Comparison of ENCODE assay signal across 1 cellular context in the genomic region with DNA sequence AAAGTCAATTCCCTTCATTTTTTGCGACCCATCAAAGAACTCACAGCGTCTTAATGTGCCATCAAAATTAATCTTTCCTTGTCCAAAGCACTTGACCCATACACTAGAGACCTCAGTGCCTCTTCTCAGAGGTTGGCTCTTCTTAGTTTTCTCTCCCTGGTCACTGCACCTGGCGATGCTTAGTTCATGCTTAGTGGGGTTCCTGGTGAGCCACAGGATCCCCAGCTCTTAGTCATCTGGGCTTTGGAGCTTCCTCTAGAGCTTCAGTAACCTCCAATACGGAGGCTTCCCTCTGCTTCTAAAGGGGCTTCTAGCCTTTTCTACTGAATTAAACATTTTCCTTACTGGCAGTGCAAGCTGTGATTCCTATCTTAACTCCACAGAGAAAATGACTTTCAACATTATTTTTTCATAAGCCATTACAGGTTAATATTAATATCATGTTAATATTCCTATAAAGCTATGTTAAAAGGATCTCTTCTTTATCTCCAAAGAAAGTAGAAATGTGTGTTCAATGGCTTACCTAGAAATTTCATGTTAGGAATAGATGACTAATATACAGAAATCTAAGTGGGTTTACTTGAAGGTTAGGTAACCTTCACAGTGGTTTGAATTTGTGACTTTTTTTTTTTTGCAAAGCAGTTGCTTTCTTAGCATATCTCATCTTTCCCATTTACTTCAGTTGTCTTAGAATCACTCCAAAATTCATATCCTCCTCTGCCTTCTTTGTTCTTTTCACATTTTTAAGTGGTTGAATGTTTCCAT.
TF ChIP-seq lines count a peak whose summit lies in the region.

No MANE protein-coding gene starts in this region.

TF ChIP-seq in WTC11, 78 proteins besides CTCF, POLR2A, EP300 and RAD21:
- TF ChIP-seq ZNF425 (CRISPR knock-in tag; conservative IDR thresholded peaks at IDR 0.05): no peak
- TF ChIP-seq, protein P1, sequence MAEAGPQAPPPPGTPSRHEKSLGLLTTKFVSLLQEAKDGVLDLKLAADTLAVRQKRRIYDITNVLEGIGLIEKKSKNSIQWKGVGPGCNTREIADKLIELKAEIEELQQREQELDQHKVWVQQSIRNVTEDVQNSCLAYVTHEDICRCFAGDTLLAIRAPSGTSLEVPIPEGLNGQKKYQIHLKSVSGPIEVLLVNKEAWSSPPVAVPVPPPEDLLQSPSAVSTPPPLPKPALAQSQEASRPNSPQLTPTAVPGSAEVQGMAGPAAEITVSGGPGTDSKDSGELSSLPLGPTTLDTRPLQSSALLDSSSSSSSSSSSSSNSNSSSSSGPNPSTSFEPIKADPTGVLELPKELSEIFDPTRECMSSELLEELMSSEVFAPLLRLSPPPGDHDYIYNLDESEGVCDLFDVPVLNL (CRISPR knock-in tag; IDR thresholded peaks at IDR 0.05; ENCODE audit: borderline replicate concordance, low read depth): no peak
- no peak for TF ChIP-seq ZBTB43 (CRISPR knock-in tag; IDR thresholded peaks at IDR 0.05)
- no peak for TF ChIP-seq PRDM15 (CRISPR knock-in tag; IDR thresholded peaks at IDR 0.05)
- TF ChIP-seq SOX15 (CRISPR knock-in tag; IDR thresholded peaks at IDR 0.05): no peak
- TF ChIP-seq ESRRA (CRISPR knock-in tag; IDR thresholded peaks at IDR 0.05; ENCODE audit: borderline replicate concordance): no peak
